ENCODE assay signal across 8 cellular contexts in the genomic region with DNA sequence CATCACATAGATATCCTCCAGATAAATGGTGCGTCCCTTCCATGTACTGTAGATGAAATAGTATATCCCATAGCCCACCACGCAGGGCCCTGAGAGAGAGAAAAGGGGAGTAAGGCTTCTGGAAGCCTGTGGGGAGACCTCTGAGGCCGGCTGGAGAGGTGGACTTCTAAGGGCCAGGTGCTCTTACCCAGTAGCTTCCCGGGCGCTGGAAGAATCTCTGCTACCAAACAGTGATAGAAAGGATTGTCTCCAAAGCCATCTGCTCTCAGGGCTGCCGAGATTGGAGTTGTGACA. TPM values are rescaled to one million over a fixed set of nuclear protein-coding genes. Genes with fewer than 3 reads are reported as not detected.
DNase-seq lines count a peak whose midpoint lies in the region; ATAC-seq and TF ChIP-seq lines count a peak whose summit lies in the region.

No MANE protein-coding gene starts in this region.

- H3K14ac ChIP-seq in mesenchymal stem cell (ENCODE audit: low read length in 2 of 2): no peak overlapping the region

- intact Hi-C loops in mammary epithelial cell (cut with micrococcal nuclease): no loop called here

- no peak overlapping the region for H3K23ac ChIP-seq in mesenchymal stem cell (ENCODE audit: low read length in 2 of 2)

- no peak for ATAC-seq in GM21528 (IDR thresholded peaks at IDR 0.05; ENCODE audit: low FRiP score, unreplicated experiment)

- no peaks in the 10 kb centered on the region for H4K20me1 ChIP-seq in mammary epithelial cell (ENCODE audit: insufficient read depth, low read length)

- H3K9ac ChIP-seq in mammary epithelial cell (ENCODE audit: insufficient read depth, low read length): peak overlapping the region; percentile 59
- peak overlapping the region; percentile 98 for H3K9ac ChIP-seq in mesenchymal stem cell (ENCODE audit: low read length)

- H2BK5ac ChIP-seq in mesenchymal stem cell (ENCODE audit: low read depth, low read length, poor library complexity, severe bottlenecking): no peak overlapping the region

- peaks cover 17% of the 10 kb centered on the region for H3K4me1 Mint-ChIP-seq in activated naive CD4-positive, alpha-beta T cell treated with anti-CD3 and anti-CD28 coated beads, Interleukin-2, amount 10 ng/mL, durations not matched to agents 7 days and 5 days

- H3K4me3 ChIP-seq in mammary epithelial cell (replicated peaks in 1 of 3; ENCODE audit: insufficient read depth in 1 of 3, low read depth in 2 of 3, low read length in 3 of 3) (peak overlapping the region; percentile 63 to 76 (median 66)), mesenchymal stem cell (ENCODE audit: insufficient read depth in 1 of 2, low read depth in 1 of 2, low read length in 2 of 2) (peak overlapping the region; percentile 58 to 93), urinary bladder (ENCODE audit: low read depth, low read length) (peak overlapping the region; percentile 70)

- dilution Hi-C loops in mammary epithelial cell (cut with HindIII; ENCODE audit: low sequenced_read_pairs): no loop called here

- CTCF ChIA-PET in activated naive CD4-positive, alpha-beta T cell treated with anti-CD3 and anti-CD28 coated beads, Interleukin-2, amount 10 ng/mL, durations not matched to agents 7 days and 5 days (lab: Charles Lee): interaction anchor here (1.7 to 2.3 kb wide), 2 partner anchors 11 to 61 kb away, joined by 8 to 19 read pairs; partner anchors contain the start of genes TP53 and WRAP53
- CTCF ChIA-PET in mammary epithelial cell (lab: Charles Lee; ENCODE audit: low non-redundant PET): no interaction called here

- peak overlapping the region in 1 of 2 experiments; percentile 88 for H3K18ac ChIP-seq in mesenchymal stem cell (ENCODE audit: low read depth in 1 of 2, low read length in 2 of 2)

- no peak overlapping the region for H4K8ac ChIP-seq in mesenchymal stem cell (ENCODE audit: low read length)

- in situ Hi-C loops in mammary epithelial cell (cut with MboI; ENCODE audit: low sequenced_read_pairs in 2 of 2): loop anchor here in 1 of 2 donors (5.0 kb wide), 1 partner anchor 60 kb away; the partner anchor contains the start of genes TP53 and WRAP53

- DNase-seq in activated naive CD4-positive, alpha-beta T cell treated with anti-CD3 and anti-CD28 coated beads, Interleukin-2, amount 10 ng/mL, durations not matched to agents 7 days and 5 days: no peak
- no peak for DNase-seq in activated naive CD4-positive, alpha-beta T cell treated with anti-CD3 and anti-CD28 coated beads, Interleukin-2, amount 50 U/mL, for 16 hours
- DNase-seq in mammary epithelial cell (no peak), mesenchymal stem cell (peak; percentile 27), UCSD-AML1 (lab: John Stamatoyannopoulos, UW; ENCODE audit: unreplicated experiment) (no peak), amygdala (lab: John Stamatoyannopoulos, UW) (no peak)

- no TSS peak for BruUV-seq in mammary epithelial cell (replicated peaks; lab: Mats Ljungman, UMichigan)

- H4K91ac ChIP-seq in mesenchymal stem cell (ENCODE audit: low read length): no peak overlapping the region

- H3K9me3 ChIP-seq in mammary epithelial cell (replicated peaks; ENCODE audit: insufficient read depth, low read length): no peaks in the 10 kb centered on the region
- H3K9me3 ChIP-seq in mesenchymal stem cell (ENCODE audit: control insufficient read depth, low read length): no peaks in the 10 kb centered on the region

- peaks cover 9% of the 10 kb centered on the region for H3K79me1 ChIP-seq in mesenchymal stem cell (replicated peaks; ENCODE audit: low read length, poor library complexity, severe bottlenecking)

- no peak for TF ChIP-seq CTCF in mammary epithelial cell (conservative IDR thresholded peaks at IDR 0.05 in 1 of 2, IDR thresholded peaks at IDR 0.05 in 1 of 2; ENCODE audit: extremely low read depth in 1 of 2, insufficient read depth in 1 of 2, low read depth in 1 of 2, low read length in 2 of 2)

- H3K27ac Mint-ChIP-seq in activated naive CD4-positive, alpha-beta T cell treated with anti-CD3 and anti-CD28 coated beads, Interleukin-2, amount 10 ng/mL, durations not matched to agents 7 days and 5 days: peak overlapping the region; percentile 52

- H2BK15ac ChIP-seq in mesenchymal stem cell (ENCODE audit: low read depth, poor library complexity, severe bottlenecking): no peak overlapping the region

- no peak overlapping the region for H2BK120ac ChIP-seq in mesenchymal stem cell (ENCODE audit: low read depth, low read length)

- H3K4ac ChIP-seq in mesenchymal stem cell (ENCODE audit: low read depth in 1 of 2, low read length in 2 of 2): peak overlapping the region in 1 of 2 experiments; percentile 86

- 20% methylated on average over 6 of the region's 6 CpGs for WGBS in mammary epithelial cell (ENCODE audit: low coverage, missing lambda C conversion rate)
- 19% methylated on average over 5 of the region's 6 CpGs for WGBS in mesenchymal stem cell
- 14% methylated on average over 6 of the region's 6 CpGs for WGBS in urinary bladder

- H3K27me3 Mint-ChIP-seq in activated naive CD4-positive, alpha-beta T cell treated with anti-CD3 and anti-CD28 coated beads, Interleukin-2, amount 10 ng/mL, durations not matched to agents 7 days and 5 days: peaks cover 11% of the 10 kb centered on the region

- H3K4me2 ChIP-seq in mammary epithelial cell (ENCODE audit: insufficient read depth, low read depth, low read length) (peak overlapping the region; percentile 89), mesenchymal stem cell (ENCODE audit: low read length, poor library complexity, severe bottlenecking) (peak overlapping the region; percentile 52)

- no peak overlapping the region for H2AK5ac ChIP-seq in mesenchymal stem cell (ENCODE audit: low read length, severe bottlenecking)

- peaks cover 2% of the 10 kb centered on the region for H3K4me1 ChIP-seq in mammary epithelial cell (ENCODE audit: insufficient read depth, low read length)
- H3K4me1 ChIP-seq in mesenchymal stem cell (ENCODE audit: control insufficient read depth, insufficient read depth, low read depth, low read length): peaks cover 7% of the 10 kb centered on the region
- H3K4me1 ChIP-seq in urinary bladder (ENCODE audit: insufficient read depth): no peaks in the 10 kb centered on the region

- peak overlapping the region; percentile 91 for H3K4me3 Mint-ChIP-seq in activated naive CD4-positive, alpha-beta T cell treated with anti-CD3 and anti-CD28 coated beads, Interleukin-2, amount 10 ng/mL, durations not matched to agents 7 days and 5 days

- no peaks in the 10 kb centered on the region for H3K9me3 Mint-ChIP-seq in activated naive CD4-positive, alpha-beta T cell treated with anti-CD3 and anti-CD28 coated beads, Interleukin-2, amount 10 ng/mL, durations not matched to agents 7 days and 5 days

- H3K79me2 ChIP-seq in mammary epithelial cell (ENCODE audit: insufficient read depth, low read length): peaks cover 9% of the 10 kb centered on the region

- H3K27ac ChIP-seq in mammary epithelial cell (ENCODE audit: insufficient read depth, low read depth, low read length) (no peak overlapping the region), mesenchymal stem cell (ENCODE audit: low read length, poor library complexity, severe bottlenecking) (peak overlapping the region; percentile 93), urinary bladder (ENCODE audit: low read depth) (no peak overlapping the region)

- peak overlapping the region in 1 of 2 experiments; percentile 29 for H2BK12ac ChIP-seq in mesenchymal stem cell (ENCODE audit: low read length in 2 of 2)

- H2AFZ ChIP-seq in mammary epithelial cell (ENCODE audit: low read depth, low read length): peak overlapping the region; percentile 93
- no peak overlapping the region for H2AFZ ChIP-seq in mesenchymal stem cell (ENCODE audit: low read depth, low read length)

- H3K36me3 ChIP-seq in mammary epithelial cell (ENCODE audit: insufficient read depth, low read length): no peaks in the 10 kb centered on the region
- peaks cover 3 to 6% of the 10 kb centered on the region in 2 experiments for H3K36me3 ChIP-seq in mesenchymal stem cell (ENCODE audit: control insufficient read depth in 1 of 2, insufficient read depth in 2 of 2, low read depth in 1 of 2, low read length in 2 of 2)
- H3K36me3 ChIP-seq in urinary bladder (ENCODE audit: insufficient read depth): no peaks in the 10 kb centered on the region

- peaks cover 4% of the 10 kb centered on the region for H3K36me3 Mint-ChIP-seq in activated naive CD4-positive, alpha-beta T cell treated with anti-CD3 and anti-CD28 coated beads, Interleukin-2, amount 10 ng/mL, durations not matched to agents 7 days and 5 days

- no peaks in the 10 kb centered on the region for H3K27me3 ChIP-seq in mammary epithelial cell (ENCODE audit: insufficient read depth, low read length)
- no peaks in the 10 kb centered on the region for H3K27me3 ChIP-seq in mesenchymal stem cell (ENCODE audit: control insufficient read depth in 1 of 2, insufficient read depth in 1 of 2, low read length in 2 of 2)

RNA-seq across cellular contexts. Expression of gene SAT2, which starts 0.7 kb away (rescaled TPM):
- total RNA-seq in mammary epithelial cell (10 to 100 TPM; 18.2 to 49.8 TPM), urinary bladder (24.8 TPM)
- polyA plus RNA-seq in mammary epithelial cell (18.3 TPM), urinary bladder (116 TPM)
- 52.0 TPM for polyA minus RNA-seq in mammary epithelial cell
- 139 TPM for polyA plus RNA-seq in mesenchymal stem cell (2013, experiment 1 of 2)
- polyA plus RNA-seq in mesenchymal stem cell (2013, experiment 2 of 2): 137 TPM

RNA-seq across cellular contexts. Expression of gene SHBG, which starts 3.0 kb away (rescaled TPM):
- total RNA-seq in mammary epithelial cell (under 1 TPM; 0.33 to 0.42 TPM), urinary bladder (0.32 TPM)
- polyA plus RNA-seq in mammary epithelial cell (0.27 TPM), urinary bladder (0.22 TPM)
- polyA minus RNA-seq in mammary epithelial cell: not detected
- 0.58 TPM for polyA plus RNA-seq in mesenchymal stem cell (2013, experiment 1 of 2)
- 0.55 TPM for polyA plus RNA-seq in mesenchymal stem cell (2013, experiment 2 of 2)

RNA-seq across cellular contexts. Expression of gene FXR2, which starts 12.2 kb away (rescaled TPM):
- total RNA-seq in mammary epithelial cell (10 to 100 TPM; 37.2 to 53.3 TPM), urinary bladder (26.2 TPM)
- polyA plus RNA-seq in mammary epithelial cell (40.8 TPM), urinary bladder (38.5 TPM)
- 126 TPM for polyA minus RNA-seq in mammary epithelial cell
- 32.3 TPM for polyA plus RNA-seq in mesenchymal stem cell (2013, experiment 1 of 2)
- polyA plus RNA-seq in mesenchymal stem cell (2013, experiment 2 of 2): 32.1 TPM

RNA-seq across cellular contexts. Expression of gene ATP1B2, which starts 23.8 kb away (rescaled TPM):
- total RNA-seq in mammary epithelial cell: not detected
- polyA plus RNA-seq in mammary epithelial cell: not detected
- polyA minus RNA-seq in mammary epithelial cell: not detected
- polyA plus RNA-seq in mesenchymal stem cell (2013, experiment 1 of 2): 0.35 TPM
- polyA plus RNA-seq in mesenchymal stem cell (2013, experiment 2 of 2): 0.36 TPM
- 4.9 TPM for total RNA-seq in urinary bladder
- 6.4 TPM for polyA plus RNA-seq in urinary bladder

RNA-seq across cellular contexts. Expression of gene SOX15, which starts 37.0 kb away (rescaled TPM):
- 10 to 100 TPM in 1 of 2 donors, 1 to 10 TPM in 1; 4.3 to 56.5 TPM for total RNA-seq in mammary epithelial cell
- polyA plus RNA-seq in mammary epithelial cell: 49.4 TPM
- 31.3 TPM for polyA minus RNA-seq in mammary epithelial cell
- 0.98 TPM for polyA plus RNA-seq in mesenchymal stem cell (2013, experiment 1 of 2)
- polyA plus RNA-seq in mesenchymal stem cell (2013, experiment 2 of 2): 1.0 TPM
- 1.2 TPM for total RNA-seq in urinary bladder
- 15.3 TPM for polyA plus RNA-seq in urinary bladder
